8 cellular contexts compared by ENCODE assay signal in the genomic region with DNA sequence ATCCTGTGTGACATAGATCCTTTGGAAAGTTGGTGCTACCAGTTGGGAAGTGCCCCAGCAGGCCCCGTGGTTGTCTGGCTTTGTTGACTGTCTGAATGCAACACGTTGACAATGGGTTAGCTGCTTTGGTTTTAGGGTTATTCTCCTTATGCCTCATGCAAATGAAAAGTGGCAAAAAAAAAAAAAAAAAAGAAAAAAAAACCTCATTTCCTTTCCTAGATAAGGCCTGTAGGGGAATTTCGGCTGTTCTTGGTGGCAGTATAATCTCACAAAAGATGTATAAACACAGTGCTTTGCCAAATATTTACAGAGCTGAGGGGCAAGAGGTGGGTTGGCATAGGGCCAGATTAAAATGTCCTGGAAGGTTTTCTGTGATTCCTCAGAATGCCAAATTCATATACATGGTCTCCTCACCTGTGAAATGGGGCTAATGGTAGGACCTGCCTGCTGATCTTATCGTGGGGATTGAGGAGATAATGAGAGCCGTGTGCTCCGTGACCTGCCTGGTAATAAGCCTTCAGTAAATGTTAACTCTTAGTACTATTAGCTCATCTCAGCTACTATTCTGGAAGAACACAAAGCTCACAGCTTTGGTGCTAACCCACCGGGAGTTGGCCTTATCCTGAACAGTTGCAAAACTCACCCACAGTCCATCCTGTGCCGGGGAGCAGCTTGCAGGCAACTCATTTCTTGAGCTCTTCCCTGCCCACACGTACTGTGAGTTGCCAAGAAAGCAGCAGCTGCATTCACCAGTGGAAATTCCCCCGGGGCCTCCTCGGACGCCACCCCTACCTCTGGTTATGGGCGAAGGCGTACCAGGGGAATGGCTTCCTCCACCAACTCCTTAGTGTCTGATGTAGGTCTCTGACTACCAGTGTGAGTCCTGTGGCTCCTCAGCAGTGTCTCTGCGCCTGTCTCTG.
DNase-seq lines count a peak whose midpoint lies in the region; ATAC-seq and FAIRE-seq lines count a peak whose summit lies in the region.

No MANE protein-coding gene starts in this region.

- FAIRE-seq in HTR-8/SVneo (lab: Jason Lieb, UNC): no peak

- CTCF ChIA-PET in CD8-positive, alpha-beta memory T cell (lab: Charles Lee): interaction anchor here (0.9 to 1.2 kb wide), 2 partner anchors 55 to 470 kb away, joined by 3 read pairs; no protein-coding TSS in a partner anchor

- H3K36me3 Mint-ChIP-seq in CD8-positive, alpha-beta memory T cell: peaks cover 19 to 30% (median 21%) of the 10 kb centered on the region in 3 donors
- peaks cover 36% of the 10 kb centered on the region for H3K36me3 Mint-ChIP-seq in natural killer cell treated with Interleukin-12 subunit alpha and Interleukin-12 subunit beta and Interleukin-15 and Interleukin-18, amount 100 ng/mL, for 72 hours

- H3K27me3 Mint-ChIP-seq in CD8-positive, alpha-beta memory T cell: no peaks in the 10 kb centered on the region
- no peaks in the 10 kb centered on the region for H3K27me3 Mint-ChIP-seq in natural killer cell treated with Interleukin-12 subunit alpha and Interleukin-12 subunit beta and Interleukin-15 and Interleukin-18, amount 100 ng/mL, for 72 hours

- H3K9me3 ChIP-seq in CD8-positive, alpha-beta memory T cell (ENCODE audit: low read length): no peaks in the 10 kb centered on the region

- peak overlapping the region; percentile 53 to 87 (median 76) for H3K27ac Mint-ChIP-seq in CD8-positive, alpha-beta memory T cell
- peak overlapping the region; percentile 97 to 99 for H3K27ac Mint-ChIP-seq in natural killer cell treated with Interleukin-12 subunit alpha and Interleukin-12 subunit beta and Interleukin-15 and Interleukin-18, amount 100 ng/mL, for 72 hours

- no peaks in the 10 kb centered on the region for H3K27me3 ChIP-seq in CD8-positive, alpha-beta memory T cell (ENCODE audit: insufficient read depth, low read length, poor library complexity, severe bottlenecking)

- ATAC-seq in GM19397 (IDR thresholded peaks at IDR 0.05; ENCODE audit: unreplicated experiment) (peak; percentile 65), HG03457 (IDR thresholded peaks at IDR 0.05; ENCODE audit: unreplicated experiment) (peak; percentile 52)
- ATAC-seq in natural killer cell treated with Interleukin-12 subunit alpha and Interleukin-12 subunit beta and Interleukin-15 and Interleukin-18, amount 100 ng/mL, for 72 hours: peak; percentile 83 to 90

- peaks cover 15% of the 10 kb centered on the region for H3K4me1 ChIP-seq in CD8-positive, alpha-beta memory T cell (ENCODE audit: insufficient read depth, low read length)

- H3K27ac ChIP-seq in CD8-positive, alpha-beta memory T cell (ENCODE audit: low read depth, low read length): no peak overlapping the region

- peaks cover 36 to 75% (median 66%) of the 10 kb centered on the region in 3 donors for H3K4me1 Mint-ChIP-seq in CD8-positive, alpha-beta memory T cell
- peaks cover 71 to 73% of the 10 kb centered on the region in 2 donors for H3K4me1 Mint-ChIP-seq in natural killer cell treated with Interleukin-12 subunit alpha and Interleukin-12 subunit beta and Interleukin-15 and Interleukin-18, amount 100 ng/mL, for 72 hours (ENCODE audit: low read depth in 2 of 2)

- POLR2A ChIA-PET in CD8-positive, alpha-beta memory T cell (lab: Charles Lee): interaction anchor here (0.6 to 0.7 kb wide), 2 partner anchors 94 to 397 kb away, joined by 3 to 5 read pairs; no protein-coding TSS in a partner anchor

- peak overlapping the region in 6 of 7 donors; percentile 44 to 84 (median 54) for H3K4me3 Mint-ChIP-seq in CD8-positive, alpha-beta memory T cell
- peak overlapping the region; percentile 76 for H3K4me3 Mint-ChIP-seq in natural killer cell treated with Interleukin-12 subunit alpha and Interleukin-12 subunit beta and Interleukin-15 and Interleukin-18, amount 100 ng/mL, for 72 hours

- H3K4me3 ChIP-seq in CD8-positive, alpha-beta memory T cell (ENCODE audit: low read length): no peak overlapping the region

- DNase-seq in CD8-positive, alpha-beta memory T cell: no peak
- DNase-seq in activated CD8-positive, alpha-beta memory T cell treated with anti-CD3 and anti-CD28 coated beads, Interleukin-2, amount 50 U/mL, for 4 hours: peak; percentile 20
- peak; percentile 93 for DNase-seq in natural killer cell treated with Interleukin-12 subunit alpha and Interleukin-12 subunit beta and Interleukin-15 and Interleukin-18, amount 100 ng/mL, for 72 hours (ENCODE audit: low spot score)
- DNase-seq in NCI-H82 (lab: John Stamatoyannopoulos, UW): no peak
- DNase-seq in HTR-8/SVneo (ENCODE audit: insufficient read length, low spot score): no peak
- no peak for DNase-seq in glomerular visceral epithelial cell (ENCODE audit: extremely low spot score)

- H3K36me3 ChIP-seq in CD8-positive, alpha-beta memory T cell (ENCODE audit: insufficient read depth, low read length): no peaks in the 10 kb centered on the region

- no peaks in the 10 kb centered on the region for H3K9me3 Mint-ChIP-seq in CD8-positive, alpha-beta memory T cell
- peaks cover 3% of the 10 kb centered on the region for H3K9me3 Mint-ChIP-seq in natural killer cell treated with Interleukin-12 subunit alpha and Interleukin-12 subunit beta and Interleukin-15 and Interleukin-18, amount 100 ng/mL, for 72 hours

Comparison
In these comparisons a context has a peak if more than half of its experiments do, and no peak if none do; other contexts are left out.
1. DNase-seq: peak in activated CD8-positive, alpha-beta memory T cell treated with anti-CD3 and anti-CD28 coated beads, Interleukin-2, amount 50 U/mL, for 4 hours (single experiment) and natural killer cell treated with Interleukin-12 subunit alpha and Interleukin-12 subunit beta and Interleukin-15 and Interleukin-18, amount 100 ng/mL, for 72 hours (single experiment); none in CD8-positive, alpha-beta memory T cell (0 of 5), NCI-H82 (single experiment), HTR-8/SVneo (single experiment) and glomerular visceral epithelial cell (single experiment).
2. Peak in every context shown above with its lines, with median percentiles within 50 percentile points of each other: ATAC-seq.